1 cellular context compared by ENCODE assay signal in genomic region chr6:32116674-32117073, GRCh38.
TF ChIP-seq lines count a peak whose summit lies in the region.

No MANE protein-coding gene starts in this region.

TF ChIP-seq in K562, 482 proteins besides CTCF, POLR2A, EP300 and RAD21:
- TF ChIP-seq, protein P1, sequence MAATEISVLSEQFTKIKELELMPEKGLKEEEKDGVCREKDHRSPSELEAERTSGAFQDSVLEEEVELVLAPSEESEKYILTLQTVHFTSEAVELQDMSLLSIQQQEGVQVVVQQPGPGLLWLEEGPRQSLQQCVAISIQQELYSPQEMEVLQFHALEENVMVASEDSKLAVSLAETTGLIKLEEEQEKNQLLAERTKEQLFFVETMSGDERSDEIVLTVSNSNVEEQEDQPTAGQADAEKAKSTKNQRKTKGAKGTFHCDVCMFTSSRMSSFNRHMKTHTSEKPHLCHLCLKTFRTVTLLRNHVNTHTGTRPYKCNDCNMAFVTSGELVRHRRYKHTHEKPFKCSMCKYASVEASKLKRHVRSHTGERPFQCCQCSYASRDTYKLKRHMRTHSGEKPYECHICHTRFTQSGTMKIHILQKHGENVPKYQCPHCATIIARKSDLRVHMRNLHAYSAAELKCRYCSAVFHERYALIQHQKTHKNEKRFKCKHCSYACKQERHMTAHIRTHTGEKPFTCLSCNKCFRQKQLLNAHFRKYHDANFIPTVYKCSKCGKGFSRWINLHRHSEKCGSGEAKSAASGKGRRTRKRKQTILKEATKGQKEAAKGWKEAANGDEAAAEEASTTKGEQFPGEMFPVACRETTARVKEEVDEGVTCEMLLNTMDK (IDR thresholded peaks at IDR 0.05; ENCODE audit: borderline replicate concordance, insufficient read depth, low read depth, low read length, poor library complexity, severe bottlenecking), result peak; percentile 64
- no peak for TF ChIP-seq SMAD1 (IDR thresholded peaks at IDR 0.05; ENCODE audit: low read depth, low read length, partially characterized antibody)
- no peak for TF ChIP-seq MTF1 (CRISPR knock-in tag; IDR thresholded peaks at IDR 0.05; ENCODE audit: borderline replicate concordance)
- TF ChIP-seq PTRF (tag; IDR thresholded peaks at IDR 0.05), result no peak
- TF ChIP-seq, protein P2, sequence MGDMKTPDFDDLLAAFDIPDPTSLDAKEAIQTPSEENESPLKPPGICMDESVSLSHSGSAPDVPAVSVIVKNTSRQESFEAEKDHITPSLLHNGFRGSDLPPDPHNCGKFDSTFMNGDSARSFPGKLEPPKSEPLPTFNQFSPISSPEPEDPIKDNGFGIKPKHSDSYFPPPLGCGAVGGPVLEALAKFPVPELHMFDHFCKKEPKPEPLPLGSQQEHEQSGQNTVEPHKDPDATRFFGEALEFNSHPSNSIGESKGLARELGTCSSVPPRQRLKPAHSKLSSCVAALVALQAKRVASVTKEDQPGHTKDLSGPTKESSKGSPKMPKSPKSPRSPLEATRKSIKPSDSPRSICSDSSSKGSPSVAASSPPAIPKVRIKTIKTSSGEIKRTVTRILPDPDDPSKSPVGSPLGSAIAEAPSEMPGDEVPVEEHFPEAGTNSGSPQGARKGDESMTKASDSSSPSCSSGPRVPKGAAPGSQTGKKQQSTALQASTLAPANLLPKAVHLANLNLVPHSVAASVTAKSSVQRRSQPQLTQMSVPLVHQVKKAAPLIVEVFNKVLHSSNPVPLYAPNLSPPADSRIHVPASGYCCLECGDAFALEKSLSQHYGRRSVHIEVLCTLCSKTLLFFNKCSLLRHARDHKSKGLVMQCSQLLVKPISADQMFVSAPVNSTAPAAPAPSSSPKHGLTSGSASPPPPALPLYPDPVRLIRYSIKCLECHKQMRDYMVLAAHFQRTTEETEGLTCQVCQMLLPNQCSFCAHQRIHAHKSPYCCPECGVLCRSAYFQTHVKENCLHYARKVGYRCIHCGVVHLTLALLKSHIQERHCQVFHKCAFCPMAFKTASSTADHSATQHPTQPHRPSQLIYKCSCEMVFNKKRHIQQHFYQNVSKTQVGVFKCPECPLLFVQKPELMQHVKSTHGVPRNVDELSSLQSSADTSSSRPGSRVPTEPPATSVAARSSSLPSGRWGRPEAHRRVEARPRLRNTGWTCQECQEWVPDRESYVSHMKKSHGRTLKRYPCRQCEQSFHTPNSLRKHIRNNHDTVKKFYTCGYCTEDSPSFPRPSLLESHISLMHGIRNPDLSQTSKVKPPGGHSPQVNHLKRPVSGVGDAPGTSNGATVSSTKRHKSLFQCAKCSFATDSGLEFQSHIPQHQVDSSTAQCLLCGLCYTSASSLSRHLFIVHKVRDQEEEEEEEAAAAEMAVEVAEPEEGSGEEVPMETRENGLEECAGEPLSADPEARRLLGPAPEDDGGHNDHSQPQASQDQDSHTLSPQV (IDR thresholded peaks at IDR 0.05), result no peak
- peak; percentile 48 for TF ChIP-seq SMC3 (conservative IDR thresholded peaks at IDR 0.05; ENCODE audit: insufficient read depth, low read depth, low read length)
- peak; percentile 8 for TF ChIP-seq MEIS2 (IDR thresholded peaks at IDR 0.05; ENCODE audit: partially characterized antibody)
- peak; percentile 43; the same call in 1 of the 2 replicates for TF ChIP-seq PKNOX1 (IDR thresholded peaks at IDR 0.05)
- no peak for TF ChIP-seq SP2 (IDR thresholded peaks at IDR 0.05; ENCODE audit: extremely low read depth, low read depth, low read length, poor library complexity, severe bottlenecking)
